In the genomic region with DNA sequence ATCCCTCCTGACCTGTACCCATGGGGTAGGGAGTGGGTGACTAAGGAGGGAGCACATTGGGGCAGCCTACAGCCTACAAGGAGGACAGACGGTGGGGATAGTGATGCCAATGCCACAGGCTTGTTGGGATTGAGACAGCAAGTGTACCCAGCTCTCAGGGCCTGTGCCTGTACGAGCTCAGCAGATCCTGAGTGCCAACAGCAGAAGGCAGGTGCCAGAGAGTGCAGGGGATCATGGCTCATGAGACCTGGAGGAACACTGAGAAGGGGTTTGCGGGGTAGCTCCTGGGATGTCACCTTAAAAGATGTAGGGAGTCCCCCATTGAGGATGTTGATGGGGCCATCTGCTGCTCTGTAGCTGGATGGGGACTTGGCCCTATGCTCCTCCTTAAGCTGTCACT, we compare ENCODE assay signal across 17 cellular contexts. TPM values are rescaled to one million over a fixed set of nuclear protein-coding genes. Genes with fewer than 3 reads are reported as not detected.
DNase-seq lines count a peak whose midpoint lies in the region; TF ChIP-seq lines count a peak whose summit lies in the region.
"Had no signal": no experiment of that assay in that cellular context is flagged by ENCODE, and none has a peak within 500 bp of the region (broad histone marks: within the 10 kb centered on the region; RNA-seq: fewer than 3 reads in every experiment).

No MANE protein-coding gene starts in this region.

- peak overlapping the region; percentile 82 for H3K9ac ChIP-seq in BLaER1
- no peak overlapping the region for H3K9ac ChIP-seq in neuronal stem cell (ENCODE audit: low read depth, low read length, poor library complexity)
- H3K9ac ChIP-seq in smooth muscle cell (ENCODE audit: low read depth) = no peak overlapping the region
- no peak overlapping the region for H3K9ac ChIP-seq in SK-N-SH

- H3K23ac ChIP-seq in neuronal stem cell (ENCODE audit: low read depth, low read length, poor library complexity) = no peak overlapping the region

- no peak overlapping the region for H2AK5ac ChIP-seq in neuronal stem cell (ENCODE audit: low read depth, low read length)

- H3F3A ChIP-seq in smooth muscle cell (ENCODE audit: low read depth) (no peaks in the 10 kb centered on the region), SK-N-SH (replicated peaks; ENCODE audit: insufficient read depth) (no peaks in the 10 kb centered on the region)

- H3K4me2 ChIP-seq in BLaER1 (peak overlapping the region; percentile 99), neuronal stem cell (ENCODE audit: insufficient read depth, low read length, poor library complexity, severe bottlenecking) (no peak overlapping the region), smooth muscle cell (no peak overlapping the region), SK-N-SH (no peak overlapping the region)

- H3K36me3 Mint-ChIP-seq in endothelial cell (ENCODE audit: low read depth, unreplicated experiment) = peaks cover 3% of the 10 kb centered on the region
- H3K36me3 Mint-ChIP-seq: activated naive CD8-positive, alpha-beta T cell treated with anti-CD3 and anti-CD28 coated beads, Interleukin-2, amount 10 ng/mL, durations not matched to agents 7 days and 5 days had no signal

- H4K8ac ChIP-seq in neuronal stem cell (ENCODE audit: low read depth, low read length) = no peak overlapping the region

- no peaks in the 10 kb centered on the region for H4K20me1 ChIP-seq in BLaER1
- no peaks in the 10 kb centered on the region for H4K20me1 ChIP-seq in smooth muscle cell (ENCODE audit: low read depth)
- H4K20me1 ChIP-seq in SK-N-SH (ENCODE audit: insufficient read depth) = no peaks in the 10 kb centered on the region

- WGBS in neuronal stem cell (ENCODE audit: extremely low coverage in 2 of 2, insufficient read length in 2 of 2, insufficient replicate concordance in 1 of 2), 2 donors = no CpG with 5 or more reads among the region's 3 CpGs
- WGBS in smooth muscle cell (ENCODE audit: low lambda C conversion rate) = 91% methylated on average over 3 of the region's 3 CpGs
- 42% methylated on average over 3 of the region's 3 CpGs for WGBS in SK-N-SH (ENCODE audit: low lambda C conversion rate)

- no peak overlapping the region for H4K91ac ChIP-seq in neuronal stem cell (ENCODE audit: low read depth, low read length, poor library complexity)

- POLR2A ChIA-PET in RWPE1 (lab: Yijun Ruan, JAX; ENCODE audit: low non-redundant PET) = no interaction called here
- POLR2A ChIA-PET in SK-N-SH (lab: Yijun Ruan, JAX) = no interaction called here

- H3K18ac ChIP-seq in neuronal stem cell (ENCODE audit: low read length) = peak overlapping the region; percentile 56

- peaks cover 14% of the 10 kb centered on the region for H3K27me3 Mint-ChIP-seq in endothelial cell (ENCODE audit: unreplicated experiment)
- H3K27me3 Mint-ChIP-seq: activated naive CD8-positive, alpha-beta T cell treated with anti-CD3 and anti-CD28 coated beads, Interleukin-2, amount 10 ng/mL, durations not matched to agents 7 days and 5 days had no signal

- H3K79me1 ChIP-seq in neuronal stem cell (ENCODE audit: low read depth, low read length) = peaks cover 1% of the 10 kb centered on the region

- H2BK120ac ChIP-seq in neuronal stem cell (ENCODE audit: low read depth, low read length) = no peak overlapping the region

- CTCF ChIA-PET in RWPE1 (lab: Yijun Ruan, JAX) (interaction anchor here (3.3 kb wide), 1 partner anchor 137 kb away, joined by 9 read pairs; no protein-coding TSS in a partner anchor), SK-N-SH (lab: Yijun Ruan, JAX) (interaction anchor here (1.0 to 1.3 kb wide), 3 partner anchors 74 to 169 kb away, joined by 3 to 6 read pairs (median 4); no protein-coding TSS in a partner anchor)

- H3K4me3 Mint-ChIP-seq in endothelial cell (ENCODE audit: unreplicated experiment) = peak overlapping the region; percentile 15
- H3K4me3 Mint-ChIP-seq: activated naive CD8-positive, alpha-beta T cell treated with anti-CD3 and anti-CD28 coated beads, Interleukin-2, amount 10 ng/mL, durations not matched to agents 7 days and 5 days had no signal

- no peak overlapping the region for H2BK15ac ChIP-seq in neuronal stem cell (ENCODE audit: low read length)

- H3K9me2 ChIP-seq in SK-N-SH = no peaks in the 10 kb centered on the region

- H3K9me3 Mint-ChIP-seq in endothelial cell (ENCODE audit: unreplicated experiment) = no peaks in the 10 kb centered on the region
- H3K9me3 Mint-ChIP-seq: activated naive CD8-positive, alpha-beta T cell treated with anti-CD3 and anti-CD28 coated beads, Interleukin-2, amount 10 ng/mL, durations not matched to agents 7 days and 5 days had no signal

- H3K79me2 ChIP-seq in smooth muscle cell (ENCODE audit: low read depth) (no peaks in the 10 kb centered on the region), SK-N-SH (ENCODE audit: insufficient read depth) (no peaks in the 10 kb centered on the region)

- H3K27ac Mint-ChIP-seq in endothelial cell (ENCODE audit: unreplicated experiment) = no peak overlapping the region
- H3K27ac Mint-ChIP-seq: activated naive CD8-positive, alpha-beta T cell treated with anti-CD3 and anti-CD28 coated beads, Interleukin-2, amount 10 ng/mL, durations not matched to agents 7 days and 5 days had no signal

- H3K27me3 ChIP-seq in BLaER1 (0 out of 2 replicates have a peak, but pooled peaks cover under 1% of the 10 kb centered on the region), neuronal stem cell (ENCODE audit: control insufficient read depth in 3 of 3, insufficient read depth in 3 of 3, low read depth in 1 of 3, low read length in 3 of 3) (peaks cover 0 to 72% (median 5%) of the 10 kb centered on the region in 3 experiments), smooth muscle cell (ENCODE audit: low read depth) (peaks cover 11% of the 10 kb centered on the region), SK-N-SH (ENCODE audit: insufficient read depth) (no peaks in the 10 kb centered on the region)

- H3K4ac ChIP-seq in neuronal stem cell (ENCODE audit: low read length) = no peak overlapping the region

- no peak for TF ChIP-seq RAD21 in SK-N-SH (IDR thresholded peaks at IDR 0.05; ENCODE audit: low read length)

- H3K4me1 ChIP-seq in BLaER1 (peaks cover 93% of the 10 kb centered on the region), neuronal stem cell (ENCODE audit: control insufficient read depth in 2 of 2, insufficient read depth in 1 of 2, low read depth in 1 of 2, low read length in 2 of 2) (peaks cover 0 to 2% of the 10 kb centered on the region in 2 donors), smooth muscle cell (ENCODE audit: low read depth) (no peaks in the 10 kb centered on the region), SK-N-SH (ENCODE audit: control insufficient read depth in 1 of 2, insufficient read depth in 2 of 2, low read depth in 1 of 2, low read length in 1 of 2) (peaks cover 0 to 5% of the 10 kb centered on the region in 2 experiments; a peak in 2 of 4 replicates)
- H3K4me1 ChIP-seq: HAP-1 had no signal

- peak overlapping the region; percentile 92 for H3K27ac ChIP-seq in BLaER1
- peak overlapping the region; percentile 73 for H3K27ac ChIP-seq in RWPE1
- H3K27ac ChIP-seq in neuronal stem cell (replicated peaks; ENCODE audit: low read length) = no peak overlapping the region
- H3K27ac ChIP-seq in smooth muscle cell (ENCODE audit: low read depth) = no peak overlapping the region
- H3K27ac ChIP-seq in SK-N-SH (ENCODE audit: low read depth in 2 of 2, low read length in 1 of 2) = no peak overlapping the region
- H3K27ac ChIP-seq: HL-60, neutrophil had no signal

- no peaks in the 10 kb centered on the region for H3K4me1 Mint-ChIP-seq in endothelial cell (ENCODE audit: unreplicated experiment)
- H3K4me1 Mint-ChIP-seq: activated naive CD8-positive, alpha-beta T cell treated with anti-CD3 and anti-CD28 coated beads, Interleukin-2, amount 10 ng/mL, durations not matched to agents 7 days and 5 days had no signal

- DNase-seq in RWPE1 (ENCODE audit: low spot score) (no peak), endothelial cell (ENCODE audit: low spot score) (no peak), neuronal stem cell (ENCODE audit: low spot score) (no peak), smooth muscle cell (lab: John Stamatoyannopoulos, UW; ENCODE audit: unreplicated experiment) (no peak), SK-N-SH (no peak), germinal center (ENCODE audit: low spot score) (no peak), NCI-H1694 treated with DMSO at 0.1 percent for 48 hours (lab: John Stamatoyannopoulos, UW) (no peak)
- DNase-seq: erythroblast; hypothalamus; NCI-H187; NCI-H69; stimulated activated CD4-positive, alpha-beta T cell treated with anti-CD3 and anti-CD28 coated beads, Interleukin-12 subunit alpha, Interleukin-12 subunit beta, amount 100 ng/mL, for 4 hours had no signal

- H2BK12ac ChIP-seq in neuronal stem cell (ENCODE audit: low read length) = no peak overlapping the region

- H3K36me3 ChIP-seq in BLaER1 = no peaks in the 10 kb centered on the region
- H3K36me3 ChIP-seq in neuronal stem cell (replicated peaks in 1 of 2; ENCODE audit: control insufficient read depth in 2 of 2, insufficient read depth in 2 of 2, low read length in 2 of 2) = no peaks in the 10 kb centered on the region
- no peaks in the 10 kb centered on the region for H3K36me3 ChIP-seq in smooth muscle cell (ENCODE audit: low read depth)
- no peaks in the 10 kb centered on the region for H3K36me3 ChIP-seq in SK-N-SH (replicated peaks in 1 of 2; ENCODE audit: control insufficient read depth in 1 of 2, insufficient read depth in 2 of 2, low read length in 1 of 2)
- H3K36me3 ChIP-seq: HAP-1, neutrophil had no signal

- no peak overlapping the region for H2BK5ac ChIP-seq in neuronal stem cell (ENCODE audit: low read length)

- TF ChIP-seq CTCF in RWPE1 (conservative IDR thresholded peaks at IDR 0.05; ENCODE audit: low read depth) = no peak
- TF ChIP-seq CTCF in endothelial cell (IDR thresholded peaks at IDR 0.05; ENCODE audit: unreplicated experiment) = no peak
- no peak for TF ChIP-seq CTCF in smooth muscle cell (IDR thresholded peaks at IDR 0.05; ENCODE audit: borderline replicate concordance, insufficient read depth, poor library complexity, severe bottlenecking)
- no peak for TF ChIP-seq CTCF in SK-N-SH (IDR thresholded peaks at IDR 0.05)

- no peak for TF ChIP-seq EP300 in SK-N-SH (IDR thresholded peaks at IDR 0.05; ENCODE audit: borderline replicate concordance in 1 of 2, low read depth in 1 of 2, low read length in 1 of 2)

- H2AFZ ChIP-seq in neuronal stem cell (ENCODE audit: low read length) (no peak overlapping the region), smooth muscle cell (ENCODE audit: low read depth) (no peak overlapping the region), SK-N-SH (ENCODE audit: low read depth) (no peak overlapping the region)

- no peak overlapping the region for H3K14ac ChIP-seq in neuronal stem cell (ENCODE audit: low read length)

- H3K9me3 ChIP-seq in BLaER1 (no peaks in the 10 kb centered on the region), neuronal stem cell (replicated peaks in 1 of 2; ENCODE audit: control insufficient read depth in 2 of 2, insufficient read depth in 1 of 2, low read depth in 1 of 2, low read length in 2 of 2) (peaks cover 0 to 10% of the 10 kb centered on the region in 2 donors), smooth muscle cell (replicated peaks; ENCODE audit: low read depth) (no peaks in the 10 kb centered on the region), SK-N-SH (no peaks in the 10 kb centered on the region)
- H3K9me3 ChIP-seq: HAP-1, neutrophil had no signal

- peak overlapping the region; percentile 32 for H3K4me3 ChIP-seq in BLaER1
- no peak overlapping the region for H3K4me3 ChIP-seq in neuronal stem cell (ENCODE audit: low read length in 2 of 2)
- no peak overlapping the region for H3K4me3 ChIP-seq in smooth muscle cell
- no peak overlapping the region; a peak in 1 of 4 replicates for H3K4me3 ChIP-seq in SK-N-SH (ENCODE audit: low read depth in 2 of 2, low read length in 1 of 2)
- H3K4me3 ChIP-seq: HAP-1 had no signal

RNA-seq across cellular contexts. Expression of a gene that starts 10.3 kb away (rescaled TPM):
- total RNA-seq in endothelial cell (ENCODE audit: unreplicated experiment) (2.3 TPM), smooth muscle cell (0.36 and 0.81 TPM in 2 replicates)
- 0.14 TPM for polyA plus RNA-seq in neuronal stem cell (2013, experiment 1 of 2)
- 0.04 TPM for polyA plus RNA-seq in neuronal stem cell (2013, experiment 2 of 2)
- polyA plus RNA-seq in smooth muscle cell (1.1 and 3.0 TPM in 2 replicates), SK-N-SH (2012; rRNA removed) (0.03 TPM in 2 replicates)
- 0.05 and 0.09 TPM in 2 replicates for polyA plus RNA-seq in SK-N-SH (2012; cell fraction: cytosol; rRNA removed)
- polyA plus RNA-seq in SK-N-SH (2012; cell fraction: nucleus; rRNA removed) = 0.12 and 0.26 TPM in 2 replicates

Comparison
In these comparisons a context has a peak if more than half of its experiments do, and no peak if none do; other contexts are left out.
1. H3K27ac ChIP-seq: peak in BLaER1 (single experiment) and RWPE1 (single experiment); none in neuronal stem cell (single experiment), smooth muscle cell (single experiment) and SK-N-SH (0 of 2).